In the genomic region with DNA sequence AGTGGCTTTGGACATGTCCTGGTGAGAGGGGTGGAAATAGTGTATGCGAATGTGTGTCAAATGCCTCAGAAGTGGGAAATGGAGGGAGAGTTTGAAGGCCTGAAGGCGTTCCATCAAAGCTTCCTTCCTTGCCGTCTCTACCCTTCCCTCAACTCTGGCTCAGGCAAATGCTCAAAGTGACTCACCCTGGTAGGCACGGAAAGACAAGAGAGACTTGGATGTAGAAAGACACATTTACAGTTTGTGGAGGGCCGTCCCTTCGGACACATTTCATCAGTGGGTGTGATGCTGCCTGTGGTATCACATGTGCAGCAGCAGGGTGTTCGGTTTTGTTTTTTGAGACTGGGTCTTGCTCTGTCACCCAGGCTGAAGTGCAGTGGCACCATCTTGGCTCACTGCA, we compare ENCODE assay signal across 18 cellular contexts. TPM values are rescaled to one million over a fixed set of nuclear protein-coding genes. Genes with fewer than 3 reads are reported as not detected.
DNase-seq lines count a peak whose midpoint lies in the region; ATAC-seq, FAIRE-seq and TF ChIP-seq lines count a peak whose summit lies in the region.
"Had no signal": no experiment of that assay in that cellular context is flagged by ENCODE, and none has a peak within 500 bp of the region (broad histone marks: within the 10 kb centered on the region; RNA-seq: fewer than 3 reads in every experiment).

No MANE protein-coding gene starts in this region.

- peak; percentile 1 for ATAC-seq in activated CD8-positive, alpha-beta memory T cell treated with anti-CD3 and anti-CD28 coated beads, Interleukin-2, amount 10 ng/mL, durations not matched to agents 7 days and 5 days
- no peak for ATAC-seq in stimulated activated effector memory CD8-positive, alpha-beta T cell treated with anti-CD3 and anti-CD28 coated beads, Interleukin-12 subunit alpha, Interleukin-12 subunit beta, amount 100 ng/mL, for 72 hours
- ATAC-seq in HG03457 (IDR thresholded peaks at IDR 0.05; ENCODE audit: unreplicated experiment), result no peak
- no peak for ATAC-seq in HepG2
- ATAC-seq: HCT116; SK-N-SH treated with all-trans-retinoic acid at 6 μM for 48 hours; stimulated activated naive B cell treated with anti-CD40 and anti-IgM and Interleukin-4, amounts not matched to agents 10 μg/mL and 1 μg/mL and 100 μg/mL, for 72 hours; WTC11 had no signal

- H3K36me3 ChIP-seq in Peyer's patch, result no peaks in the 10 kb centered on the region
- no peaks in the 10 kb centered on the region for H3K36me3 ChIP-seq in effector memory CD4-positive, alpha-beta T cell (ENCODE audit: control insufficient read depth, insufficient read depth, low read length)
- H3K36me3 ChIP-seq in HepG2 (replicated peaks in 1 of 2; ENCODE audit: control insufficient read depth in 1 of 2, insufficient read depth in 2 of 2, low read length in 2 of 2), result no peaks in the 10 kb centered on the region
- H3K36me3 ChIP-seq: right lobe of liver had no signal

- H3K9me3 ChIP-seq in Peyer's patch (no peaks in the 10 kb centered on the region), HepG2 (ENCODE audit: low read length) (no peaks in the 10 kb centered on the region)
- H3K9me3 ChIP-seq in effector memory CD4-positive, alpha-beta T cell (ENCODE audit: control insufficient read depth, low read length), result no peaks in the 10 kb centered on the region
- H3K9me3 ChIP-seq: right lobe of liver had no signal

- intact Hi-C loops in HepG2 (cut with micrococcal nuclease; ENCODE audit: unreplicated experiment), result no loop called here

- no peaks in the 10 kb centered on the region for H3K27me3 ChIP-seq in Peyer's patch
- no peaks in the 10 kb centered on the region for H3K27me3 ChIP-seq in effector memory CD4-positive, alpha-beta T cell (replicated peaks; ENCODE audit: control insufficient read depth, insufficient read depth, low read length, poor library complexity, severe bottlenecking)
- peaks cover 0 to 11% of the 10 kb centered on the region in 2 experiments; a peak in 1 of 5 replicates for H3K27me3 ChIP-seq in HepG2 (ENCODE audit: control insufficient read depth in 1 of 2, insufficient read depth in 2 of 2, low read length in 2 of 2)
- H3K27me3 ChIP-seq: right lobe of liver had no signal

- BruUV-seq in HepG2 (replicated peaks; lab: Mats Ljungman, UMichigan), result no TSS peak

- no peaks in the 10 kb centered on the region for H3K79me2 ChIP-seq in HepG2 (ENCODE audit: insufficient read depth, low read length)

- peaks cover 56% of the 10 kb centered on the region for H3K36me3 Mint-ChIP-seq in activated CD8-positive, alpha-beta memory T cell treated with anti-CD3 and anti-CD28 coated beads, Interleukin-2, amount 10 ng/mL, durations not matched to agents 7 days and 5 days
- H3K36me3 Mint-ChIP-seq in stimulated activated effector memory CD8-positive, alpha-beta T cell treated with anti-CD3 and anti-CD28 coated beads, Interleukin-12 subunit alpha, Interleukin-12 subunit beta, amount 100 ng/mL, for 72 hours, result peaks cover 7% of the 10 kb centered on the region
- H3K36me3 Mint-ChIP-seq: IgD-negative memory B cell, WTC11 had no signal

- in situ Hi-C loops in HepG2 (cut with HindIII; ENCODE audit: extremely low pct_ligation_motif_present, low pct_unique_long_range_greater_than_20kb), result no loop called here

- no peaks in the 10 kb centered on the region for H3K9me3 Mint-ChIP-seq in activated CD8-positive, alpha-beta memory T cell treated with anti-CD3 and anti-CD28 coated beads, Interleukin-2, amount 10 ng/mL, durations not matched to agents 7 days and 5 days (ENCODE audit: low read depth)
- H3K9me3 Mint-ChIP-seq in stimulated activated effector memory CD8-positive, alpha-beta T cell treated with anti-CD3 and anti-CD28 coated beads, Interleukin-12 subunit alpha, Interleukin-12 subunit beta, amount 100 ng/mL, for 72 hours, result no peaks in the 10 kb centered on the region
- H3K9me3 Mint-ChIP-seq: IgD-negative memory B cell; stimulated activated naive B cell treated with anti-CD40 and anti-IgM and Interleukin-4, amounts not matched to agents 10 μg/mL and 1 μg/mL and 100 μg/mL, for 72 hours; WTC11 had no signal

- TF ChIP-seq EP300 in HepG2 (IDR thresholded peaks at IDR 0.05; ENCODE audit: low read depth in 2 of 2, low read length in 2 of 2) (no peak), HepG2 (CRISPR knock-in tag; IDR thresholded peaks at IDR 0.05; ENCODE audit: borderline replicate concordance) (no peak)

- H3K27ac ChIP-seq in Peyer's patch (peak overlapping the region; percentile 8 to 69 (median 62)), HepG2 (ENCODE audit: extremely low read length, insufficient read depth, low read length) (no peak overlapping the region)
- peak overlapping the region; percentile 64 for H3K27ac ChIP-seq in effector memory CD4-positive, alpha-beta T cell (ENCODE audit: insufficient read depth, low read length, poor library complexity, severe bottlenecking)

- no peak for FAIRE-seq in frontal cortex (lab: Jason Lieb, UNC)
- FAIRE-seq in HepG2 (lab: Jason Lieb, UNC), result no peak

- no peak for TF ChIP-seq POLR2A in Peyer's patch (IDR thresholded peaks at IDR 0.05)
- TF ChIP-seq POLR2A in HepG2 (IDR thresholded peaks at IDR 0.05; ENCODE audit: insufficient read depth in 1 of 2, low read depth in 2 of 2, low read length in 2 of 2), result no peak

- H3K4me1 ChIP-seq in Peyer's patch (peaks cover 0 to 19% (median 10%) of the 10 kb centered on the region in 4 donors), HepG2 (ENCODE audit: insufficient read depth, low read length) (no peaks in the 10 kb centered on the region)
- peaks cover 60% of the 10 kb centered on the region for H3K4me1 ChIP-seq in effector memory CD4-positive, alpha-beta T cell (ENCODE audit: control insufficient read depth, insufficient read depth, low read length, poor library complexity, severe bottlenecking)
- H3K4me1 ChIP-seq: right lobe of liver had no signal

- no peak overlapping the region for H3K4me2 ChIP-seq in HepG2 (ENCODE audit: low read depth, low read length)

- peak overlapping the region; percentile 70 for H3K4me3 Mint-ChIP-seq in activated CD8-positive, alpha-beta memory T cell treated with anti-CD3 and anti-CD28 coated beads, Interleukin-2, amount 10 ng/mL, durations not matched to agents 7 days and 5 days
- peak overlapping the region; percentile 71 for H3K4me3 Mint-ChIP-seq in stimulated activated effector memory CD8-positive, alpha-beta T cell treated with anti-CD3 and anti-CD28 coated beads, Interleukin-12 subunit alpha, Interleukin-12 subunit beta, amount 100 ng/mL, for 72 hours
- H3K4me3 Mint-ChIP-seq: WTC11 had no signal

- peak overlapping the region; percentile 93 for H3K27ac Mint-ChIP-seq in activated CD8-positive, alpha-beta memory T cell treated with anti-CD3 and anti-CD28 coated beads, Interleukin-2, amount 10 ng/mL, durations not matched to agents 7 days and 5 days
- peak overlapping the region; percentile 96 for H3K27ac Mint-ChIP-seq in stimulated activated effector memory CD8-positive, alpha-beta T cell treated with anti-CD3 and anti-CD28 coated beads, Interleukin-12 subunit alpha, Interleukin-12 subunit beta, amount 100 ng/mL, for 72 hours

- CTCF ChIA-PET in activated CD8-positive, alpha-beta memory T cell treated with anti-CD3 and anti-CD28 coated beads, Interleukin-2, amount 10 ng/mL, durations not matched to agents 7 days and 5 days (lab: Charles Lee), result interaction anchor here (0.8 to 1.8 kb wide), 4 partner anchors 8 to 112 kb away, joined by 3 to 17 read pairs (median 8); a partner anchor contains a TSS
- CTCF ChIA-PET in HepG2 (lab: Yijun Ruan, JAX; ENCODE audit: low intra/inter-chr PET ratio, low total read pairs), result no interaction called here

- H3K4me1 Mint-ChIP-seq in activated CD8-positive, alpha-beta memory T cell treated with anti-CD3 and anti-CD28 coated beads, Interleukin-2, amount 10 ng/mL, durations not matched to agents 7 days and 5 days, result peaks cover 83% of the 10 kb centered on the region
- peaks cover 81% of the 10 kb centered on the region for H3K4me1 Mint-ChIP-seq in stimulated activated effector memory CD8-positive, alpha-beta T cell treated with anti-CD3 and anti-CD28 coated beads, Interleukin-12 subunit alpha, Interleukin-12 subunit beta, amount 100 ng/mL, for 72 hours

- no peak overlapping the region for H3K9ac ChIP-seq in HepG2 (ENCODE audit: insufficient read depth, low read depth, low read length)

- H2AFZ ChIP-seq in HepG2 (ENCODE audit: low read length), result no peak overlapping the region

- TF ChIP-seq CTCF in Peyer's patch (IDR thresholded peaks at IDR 0.05) (no peak), HepG2 (CRISPR knock-in tag; IDR thresholded peaks at IDR 0.05) (no peak)

- no peak for TF ChIP-seq RAD21 in HepG2 (CRISPR knock-in tag; IDR thresholded peaks at IDR 0.05)

- 44% methylated on average over 6 of the region's 7 CpGs for WGBS in HepG2 (ENCODE audit: low lambda C conversion rate)

- no peaks in the 10 kb centered on the region for H3K27me3 Mint-ChIP-seq in activated CD8-positive, alpha-beta memory T cell treated with anti-CD3 and anti-CD28 coated beads, Interleukin-2, amount 10 ng/mL, durations not matched to agents 7 days and 5 days
- H3K27me3 Mint-ChIP-seq: IgD-negative memory B cell; stimulated activated naive B cell treated with anti-CD40 and anti-IgM and Interleukin-4, amounts not matched to agents 10 μg/mL and 1 μg/mL and 100 μg/mL, for 72 hours had no signal

- POLR2A ChIA-PET in HepG2 (lab: Yijun Ruan, JAX), result no interaction called here

- H3K4me3 ChIP-seq in Peyer's patch (no peak overlapping the region), HepG2 (replicated peaks in 1 of 3; ENCODE audit: insufficient read depth in 1 of 3, low read depth in 2 of 3, low read length in 3 of 3) (no peak overlapping the region)
- H3K4me3 ChIP-seq in effector memory CD4-positive, alpha-beta T cell (ENCODE audit: insufficient read depth, low read depth, low read length, poor library complexity, severe bottlenecking), result no peak overlapping the region
- H3K4me3 ChIP-seq: right lobe of liver had no signal

- DNase-seq in activated CD8-positive, alpha-beta memory T cell treated with anti-CD3 and anti-CD28 coated beads, Interleukin-2, amount 10 ng/mL, durations not matched to agents 7 days and 5 days, result no peak
- no peak for DNase-seq in activated CD8-positive, alpha-beta memory T cell treated with anti-CD3 and anti-CD28 coated beads, Interleukin-2, amount 50 U/mL, for 48 hours
- DNase-seq in Peyer's patch (no peak), frontal cortex (ENCODE audit: low spot score in 2 of 2) (no peak), HepG2 (ENCODE audit: low spot score) (no peak)
- DNase-seq in effector memory CD4-positive, alpha-beta T cell, result no peak
- no peak for DNase-seq in stimulated activated effector memory CD8-positive, alpha-beta T cell treated with anti-CD3 and anti-CD28 coated beads, Interleukin-12 subunit alpha, Interleukin-12 subunit beta, amount 100 ng/mL, for 72 hours (ENCODE audit: low spot score in 2 of 2)
- DNase-seq: DMS 273 treated with DMSO at 0.1 percent for 48 hours; effector CD4-positive, alpha-beta T cell; NCI-H1436; NCI-H446; right lobe of liver; stimulated activated naive B cell treated with anti-CD40 and anti-IgM and Interleukin-4, amounts not matched to agents 10 μg/mL and 1 μg/mL and 100 μg/mL, for 72 hours had no signal

- no peaks in the 10 kb centered on the region for H4K20me1 ChIP-seq in HepG2 (ENCODE audit: insufficient read depth, low read length)

RNA-seq across cellular contexts. Expression of a gene that starts 36.8 kb away (rescaled TPM):
- 100 to 1,000 TPM; 123 to 141 TPM for total RNA-seq in activated CD8-positive, alpha-beta memory T cell treated with anti-CD3 and anti-CD28 coated beads, Interleukin-2, amount 10 ng/mL, durations not matched to agents 7 days and 5 days
- total RNA-seq in Peyer's patch, result 100 to 1,000 TPM in 1 of 4 donors, 10 to 100 TPM in 2, 1 to 10 TPM in 1; 9.9 to 119 (median 15.6) TPM
- 22.0 TPM for total RNA-seq in frontal cortex
- not detected in 2 replicates for total RNA-seq in HepG2 (2016; rRNA removed; fragmentation: Illumina TruSeq; extraction: Trizol)
- not detected in 2 replicates for total RNA-seq in HepG2 (2016; cell fraction: cytosol; rRNA removed; fragmentation: Illumina TruSeq; extraction: Trizol; ENCODE audit: low read depth)
- total RNA-seq in HepG2 (2016; cell fraction: insoluble cytoplasmic fraction; rRNA removed; fragmentation: Illumina TruSeq; extraction: Trizol), result not detected in 2 replicates
- total RNA-seq in HepG2 (2016; cell fraction: membrane; rRNA removed; fragmentation: Illumina TruSeq; extraction: Trizol), result not detected in 2 replicates
- not detected in 2 replicates for total RNA-seq in HepG2 (2016; cell fraction: nucleus; rRNA removed; fragmentation: Illumina TruSeq; extraction: Trizol)
- polyA plus RNA-seq in HepG2 (2011; rRNA removed), result 0.05 and 0.15 TPM in 2 replicates
- 0.04 TPM in 1 of 2 replicates, not detected in the other for polyA plus RNA-seq in HepG2 (2011; cell fraction: cytosol; rRNA removed)
- polyA plus RNA-seq in HepG2 (2011; cell fraction: nucleus; rRNA removed), result 0.10 TPM in 1 of 2 replicates, not detected in the other
- polyA plus RNA-seq in HepG2 (2012), result not detected in 2 replicates
- not detected in 2 replicates for polyA plus RNA-seq in HepG2 (2016; cell fraction: cytosol; fragmentation: Illumina TruSeq; extraction: Trizol; ENCODE audit: low read depth)
- not detected in 2 replicates for polyA plus RNA-seq in HepG2 (2016; cell fraction: insoluble cytoplasmic fraction; fragmentation: Illumina TruSeq; extraction: Trizol; ENCODE audit: low read depth)
- not detected in 2 replicates for polyA plus RNA-seq in HepG2 (2016; cell fraction: membrane; fragmentation: Illumina TruSeq; extraction: Trizol; ENCODE audit: low read depth)
- not detected in 2 replicates for polyA plus RNA-seq in HepG2 (2016; cell fraction: nucleus; fragmentation: Illumina TruSeq; extraction: Trizol; ENCODE audit: insufficient read depth, low read depth)
- polyA minus RNA-seq in HepG2 (2011; rRNA and poly(A)+ RNA removed; ENCODE audit: low replicate concordance), result 1.7 TPM in 1 of 2 replicates, not detected in the other
- polyA minus RNA-seq in HepG2 (2011; cell fraction: cytosol; rRNA and poly(A)+ RNA removed), result not detected in 2 replicates
- polyA minus RNA-seq in HepG2 (2011; cell fraction: nucleus; rRNA and poly(A)+ RNA removed), result 0.12 TPM in 1 of 2 replicates, not detected in the other

Comparison
In these comparisons a context has a peak if more than half of its experiments do, and no peak if none do; other contexts are left out.
1. RNA of a gene that starts 36.8 kb away (total RNA-seq): 123 to 141 TPM in activated CD8-positive, alpha-beta memory T cell treated with anti-CD3 and anti-CD28 coated beads, Interleukin-2, amount 10 ng/mL, durations not matched to agents 7 days and 5 days, 22.0 TPM in frontal cortex (single experiment) and 9.9 to 119 TPM in Peyer's patch; not detected in HepG2; every median in the first group is over 10 times any median in the second.